22 cellular contexts compared by ENCODE assay signal in genomic region chr15:69842851-69843250, GRCh38.
"Had no signal": no experiment of that assay in that cellular context is flagged by ENCODE, and none has a peak within 500 bp of the region (broad histone marks: within the 10 kb centered on the region; RNA-seq: fewer than 3 reads in every experiment).

No MANE protein-coding gene starts in this region.

- H3K9me3 ChIP-seq: esophagus muscularis mucosa, gastroesophageal sphincter, left lung, lower lobe of right lung had no signal

- H3K4me1 ChIP-seq: esophagus muscularis mucosa, foreskin keratinocyte, gastroesophageal sphincter, left lung, lower lobe of right lung had no signal

- H3K27ac Mint-ChIP-seq: natural killer cell had no signal

- H3K27me3 ChIP-seq: esophagus muscularis mucosa had no signal

- H3K4me3 ChIP-seq: coronary artery, dorsolateral prefrontal cortex, esophagus muscularis mucosa, gastroesophageal sphincter, heart left ventricle, left lung, lower lobe of right lung had no signal

- H3K9me3 Mint-ChIP-seq: natural killer cell had no signal

- H3K4me1 Mint-ChIP-seq: natural killer cell had no signal

- FAIRE-seq: endothelial cell of umbilical vein, frontal cortex, islet of Langerhans, keratinocyte had no signal

- H3K36me3 ChIP-seq: esophagus muscularis mucosa, gastroesophageal sphincter, heart left ventricle, left lung, lower lobe of right lung had no signal

- H3K4me3 Mint-ChIP-seq: naive thymus-derived CD4-positive, alpha-beta T cell; natural killer cell had no signal

- DNase-seq: dermis blood vessel endothelial cell; effector CD4-positive, alpha-beta T cell; effector memory CD4-positive, alpha-beta T cell; foreskin keratinocyte; heart left ventricle; hippocampal formation; left cardiac atrium; left lung; left ventricle myocardium superior; lower lobe of right lung; mesendoderm; midbrain; naive thymus-derived CD4-positive, alpha-beta T cell; natural killer cell had no signal

- H3K36me3 Mint-ChIP-seq: naive thymus-derived CD4-positive, alpha-beta T cell; natural killer cell had no signal

- H3K27ac ChIP-seq: coronary artery, dorsolateral prefrontal cortex, esophagus muscularis mucosa, foreskin keratinocyte, gastroesophageal sphincter, heart left ventricle, left lung, lower lobe of right lung had no signal

- ATAC-seq: foreskin keratinocyte; gastroesophageal sphincter; left lung; left ventricle myocardium superior; lower lobe of right lung; naive thymus-derived CD4-positive, alpha-beta T cell; natural killer cell had no signal
